Comparison of ENCODE assay signal across 1 cellular context in the genomic region with DNA sequence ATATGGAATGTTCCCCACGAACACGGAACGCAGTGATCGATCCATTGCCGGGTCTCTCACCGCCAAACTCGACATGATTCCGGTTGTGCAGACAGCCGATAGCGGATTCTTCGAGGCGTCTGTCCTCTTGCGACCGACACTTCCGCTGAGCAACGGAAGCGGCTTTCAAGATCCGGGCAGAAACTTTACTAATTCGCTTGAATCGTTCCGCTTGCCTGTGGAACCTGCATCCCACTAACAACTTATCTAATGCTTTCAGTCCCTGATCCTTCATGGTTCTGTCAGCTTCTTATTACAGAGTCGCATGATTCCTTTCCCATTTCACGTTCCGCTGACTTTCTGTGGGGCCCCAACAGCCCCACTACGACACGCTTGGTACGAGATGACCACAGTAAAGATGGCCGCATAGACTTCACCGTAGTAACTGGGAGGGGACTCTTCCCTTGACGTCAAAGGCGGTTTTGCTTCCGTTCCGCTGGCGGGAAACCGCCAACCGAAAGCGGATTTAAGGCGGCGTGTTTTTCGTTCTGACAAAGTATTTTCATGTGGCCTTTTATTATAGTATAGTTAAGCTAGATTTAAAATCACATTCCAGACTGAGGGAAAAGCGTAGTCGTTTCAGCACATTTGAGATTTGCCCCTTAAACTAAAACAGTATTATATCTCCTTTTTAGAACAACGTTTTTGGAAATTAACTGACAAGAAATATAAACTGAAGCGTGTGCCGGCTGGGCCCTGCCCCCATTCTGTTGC.
TF ChIP-seq lines count a peak whose summit lies in the region.

A gene with protein sequence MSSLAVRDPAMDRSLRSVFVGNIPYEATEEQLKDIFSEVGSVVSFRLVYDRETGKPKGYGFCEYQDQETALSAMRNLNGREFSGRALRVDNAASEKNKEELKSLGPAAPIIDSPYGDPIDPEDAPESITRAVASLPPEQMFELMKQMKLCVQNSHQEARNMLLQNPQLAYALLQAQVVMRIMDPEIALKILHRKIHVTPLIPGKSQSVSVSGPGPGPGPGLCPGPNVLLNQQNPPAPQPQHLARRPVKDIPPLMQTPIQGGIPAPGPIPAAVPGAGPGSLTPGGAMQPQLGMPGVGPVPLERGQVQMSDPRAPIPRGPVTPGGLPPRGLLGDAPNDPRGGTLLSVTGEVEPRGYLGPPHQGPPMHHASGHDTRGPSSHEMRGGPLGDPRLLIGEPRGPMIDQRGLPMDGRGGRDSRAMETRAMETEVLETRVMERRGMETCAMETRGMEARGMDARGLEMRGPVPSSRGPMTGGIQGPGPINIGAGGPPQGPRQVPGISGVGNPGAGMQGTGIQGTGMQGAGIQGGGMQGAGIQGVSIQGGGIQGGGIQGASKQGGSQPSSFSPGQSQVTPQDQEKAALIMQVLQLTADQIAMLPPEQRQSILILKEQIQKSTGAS (minus strand): TSS at position 121 of the 753 bp plus-strand sequence. CDS start 46 bp downstream, at position 75.

TF ChIP-seq in HCT116, 20 proteins besides CTCF, POLR2A, EP300 and RAD21 (continued from another document):
- TF ChIP-seq, protein P1, sequence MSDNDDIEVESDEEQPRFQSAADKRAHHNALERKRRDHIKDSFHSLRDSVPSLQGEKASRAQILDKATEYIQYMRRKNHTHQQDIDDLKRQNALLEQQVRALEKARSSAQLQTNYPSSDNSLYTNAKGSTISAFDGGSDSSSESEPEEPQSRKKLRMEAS (IDR thresholded peaks at IDR 0.05): peak; percentile 88
- TF ChIP-seq ZFX (IDR thresholded peaks at IDR 0.05) (no peak), REST (IDR thresholded peaks at IDR 0.05; ENCODE audit: low read depth) (no peak), CEBPB (IDR thresholded peaks at IDR 0.05; ENCODE audit: low read depth) (0 out of 2 replicates have a peak, but pooled peaks have one; percentile 22), CBX3 (IDR thresholded peaks at IDR 0.05; ENCODE audit: low read depth) (peak; percentile 72), ELF1 (IDR thresholded peaks at IDR 0.05; ENCODE audit: borderline replicate concordance, low read depth) (peak; percentile 46; the same call in 1 of the 2 replicates)
